In the genomic region with DNA sequence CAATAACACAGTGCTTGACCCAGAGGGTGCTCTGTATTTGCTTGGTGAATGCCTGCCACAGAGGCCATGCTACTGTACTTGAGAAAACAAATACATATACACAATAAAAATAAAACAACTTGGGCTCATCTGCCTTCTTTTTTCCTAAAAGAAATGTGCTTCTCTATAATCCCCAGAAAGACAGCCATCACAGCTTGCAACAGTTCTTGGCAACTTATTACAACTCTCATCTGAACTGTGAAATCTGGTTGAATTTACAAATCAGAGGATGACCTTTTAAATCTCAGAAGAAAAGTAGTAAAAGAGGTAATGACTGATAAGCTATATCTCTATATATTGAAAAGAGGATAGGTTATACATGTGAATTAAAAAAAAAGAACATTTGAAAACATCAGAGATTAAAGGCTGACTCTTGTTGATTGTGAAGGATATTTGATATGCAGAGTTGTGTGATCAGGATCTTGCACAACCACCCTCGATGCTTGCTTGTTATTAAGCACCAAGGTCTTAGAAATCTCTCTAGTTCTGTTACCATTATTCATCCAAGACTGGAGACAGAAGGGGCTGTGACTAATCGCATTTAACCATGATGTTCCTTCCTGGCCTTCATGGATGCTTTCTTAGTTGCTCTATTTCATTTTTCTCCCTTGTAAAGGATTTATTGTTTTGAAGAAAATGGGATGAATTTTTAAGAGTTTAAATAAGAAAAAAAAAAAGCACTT, we compare ENCODE assay signal across 15 cellular contexts.
DNase-seq lines count a peak whose midpoint lies in the region; ATAC-seq, FAIRE-seq and TF ChIP-seq lines count a peak whose summit lies in the region.
"Had no signal": no experiment of that assay in that cellular context is flagged by ENCODE, and none has a peak within 500 bp of the region (broad histone marks: within the 10 kb centered on the region; RNA-seq: fewer than 3 reads in every experiment).

No MANE protein-coding gene starts in this region.

- peak; percentile 62 for DNase-seq in AG09309 (ENCODE audit: low read depth)
- DNase-seq in HT1080 (ENCODE audit: low read depth) = peak; percentile 74
- DNase-seq in bronchial epithelial cell (ENCODE audit: low read depth) = peak; percentile 87
- DNase-seq in left ventricle myocardium superior = no peak
- DNase-seq in ovary = no peak
- DNase-seq in NCI-H1417 treated with DMSO at 0.1 percent for 48 hours (lab: John Stamatoyannopoulos, UW) = no peak
- no peak for DNase-seq in GM19239 (ENCODE audit: insufficient read length, low spot score)
- DNase-seq: activated naive CD8-positive, alpha-beta T cell treated with anti-CD3 and anti-CD28 coated beads, Interleukin-2, amount 50 U/mL, for 24 hours; CD8-positive, alpha-beta T cell; MG63; midbrain; NCI-H2227 treated with DMSO at 0.1 percent for 48 hours had no signal

- FAIRE-seq in bronchial epithelial cell (lab: Jason Lieb, UNC) = no peak
- no peak for FAIRE-seq in GM19239 (lab: Jason Lieb, UNC)
- FAIRE-seq: endometrium had no signal

- H3K4me1 ChIP-seq in ovary (ENCODE audit: insufficient read depth) = no peaks in the 10 kb centered on the region
- H3K4me1 ChIP-seq: prostate gland had no signal

- no peak overlapping the region for H3K27ac ChIP-seq in ovary
- H3K27ac ChIP-seq: prostate gland had no signal

- H3K4me3 ChIP-seq in AG09309 (ENCODE audit: control insufficient read depth, low read depth, low read length) = no peak overlapping the region
- no peak overlapping the region for H3K4me3 ChIP-seq in bronchial epithelial cell (ENCODE audit: low read depth, low read length)
- no peak overlapping the region for H3K4me3 ChIP-seq in ovary
- H3K4me3 ChIP-seq: MG63, prostate gland had no signal

- ATAC-seq in left ventricle myocardium superior = peak; percentile 67
- no peak for ATAC-seq in GM19463 (IDR thresholded peaks at IDR 0.05; ENCODE audit: unreplicated experiment)
- ATAC-seq: activated naive CD8-positive, alpha-beta T cell treated with anti-CD3 and anti-CD28 coated beads, Interleukin-2, amount 50 U/mL, for 24 hours; CD8-positive, alpha-beta T cell had no signal

- no peak for TF ChIP-seq POLR2A in ovary (IDR thresholded peaks at IDR 0.05)

- no peak for TF ChIP-seq EP300 in ovary (IDR thresholded peaks at IDR 0.05)

- H3K36me3 ChIP-seq in bronchial epithelial cell (ENCODE audit: control insufficient read depth, insufficient read depth, low read length) (peaks cover 8% of the 10 kb centered on the region), ovary (no peaks in the 10 kb centered on the region)
- H3K36me3 ChIP-seq: prostate gland had no signal

- no peaks in the 10 kb centered on the region for H3K27me3 ChIP-seq in bronchial epithelial cell (ENCODE audit: control insufficient read depth, insufficient read depth, low read length)
- no peaks in the 10 kb centered on the region for H3K27me3 ChIP-seq in ovary
- H3K27me3 ChIP-seq: MG63 had no signal

- TF ChIP-seq CTCF in AG09309 (IDR thresholded peaks at IDR 0.05; ENCODE audit: control insufficient read depth, insufficient read depth, low read depth, low read length, missing control alignments) = no peak
- no peak for TF ChIP-seq CTCF in bronchial epithelial cell (IDR thresholded peaks at IDR 0.05; ENCODE audit: insufficient read depth, low read length, severe bottlenecking)
- no peak for TF ChIP-seq CTCF in ovary (IDR thresholded peaks at IDR 0.05)

- no peaks in the 10 kb centered on the region for H3K9me3 ChIP-seq in ovary
- H3K9me3 ChIP-seq: MG63, prostate gland had no signal

- WGBS in ovary, 3 donors = 38 to 58% (median 46%) methylated on average over 2 of the region's 2 CpGs

- intact Hi-C loops in left ventricle myocardium superior (cut with micrococcal nuclease) (no loop called here), ovary (cut with DNase I) (no loop called here)

Comparison
In these comparisons a context has a peak if more than half of its experiments do, and no peak if none do; other contexts are left out.
1. DNase-seq: peak in AG09309 (single experiment), HT1080 (single experiment) and bronchial epithelial cell (single experiment); none in left ventricle myocardium superior (single experiment), ovary (0 of 5), NCI-H1417 treated with DMSO at 0.1 percent for 48 hours (single experiment) and GM19239 (single experiment).